9 cellular contexts compared by ENCODE assay signal in genomic region chr19:10431943-10432735, GRCh38. TPM values are rescaled to one million over a fixed set of nuclear protein-coding genes. Genes with fewer than 3 reads are reported as not detected.
DNase-seq lines count a peak whose midpoint lies in the region; ATAC-seq, FAIRE-seq and TF ChIP-seq lines count a peak whose summit lies in the region.
"Had no signal": no experiment of that assay in that cellular context is flagged by ENCODE, and none has a peak within 500 bp of the region (broad histone marks: within the 10 kb centered on the region; RNA-seq: fewer than 3 reads in every experiment).

No MANE protein-coding gene starts in this region.

- no peaks in the 10 kb centered on the region for H3K79me2 ChIP-seq in astrocyte (ENCODE audit: insufficient read depth, low read length)

- peaks cover 13% of the 10 kb centered on the region for H3K27me3 ChIP-seq in astrocyte (ENCODE audit: insufficient read depth, low read length)

- no peaks in the 10 kb centered on the region for H4K20me1 ChIP-seq in astrocyte (ENCODE audit: insufficient read depth, low read length)

- peaks cover 57% of the 10 kb centered on the region for H3K27me3 Mint-ChIP-seq in astrocyte (ENCODE audit: low read depth, unreplicated experiment)

- peak overlapping the region; percentile 52 for H3K4me3 ChIP-seq in astrocyte (ENCODE audit: insufficient read depth, low read depth, low read length)

- H3K4me1 Mint-ChIP-seq in astrocyte (ENCODE audit: low read depth, unreplicated experiment), result peaks cover 3% of the 10 kb centered on the region

- DNase-seq in GM13977 (ENCODE audit: low spot score) (peak; percentile 86), T follicular helper cell (ENCODE audit: low read depth) (peak; percentile 58), astrocyte (ENCODE audit: low read depth) (no peak), iPS-NIHi7 (ENCODE audit: extremely low spot score) (peak; percentile 67), DMS 273 treated with DMSO at 0.1 percent for 48 hours (lab: John Stamatoyannopoulos, UW) (no peak), AML-193 (lab: John Stamatoyannopoulos, UW) (no peak)
- DNase-seq in stimulated activated CD4-positive, alpha-beta T cell treated with anti-CD3 and anti-CD28 coated beads, Interleukin-4, amount 100 ng/mL, for 24 hours, result peak; percentile 57

- peaks cover 4% of the 10 kb centered on the region for H3K9me3 Mint-ChIP-seq in astrocyte (ENCODE audit: unreplicated experiment)

- in situ Hi-C loops in GM13977 (cut with MboI; ENCODE audit: low pct_unique_long_range_greater_than_20kb, low sequenced_read_pairs, unreplicated experiment), result no loop called here

- peak overlapping the region; percentile 76 for H3K4me2 ChIP-seq in astrocyte (ENCODE audit: low read length)

- no peaks in the 10 kb centered on the region for H3K9me3 ChIP-seq in astrocyte (ENCODE audit: insufficient read depth, low read depth, low read length)

- no peaks in the 10 kb centered on the region for H3K36me3 ChIP-seq in astrocyte (ENCODE audit: insufficient read depth, low read length)

- FAIRE-seq in astrocyte (lab: Jason Lieb, UNC), result no peak
- FAIRE-seq: TTC549 had no signal

- no peak for TF ChIP-seq CTCF in GM13977 (IDR thresholded peaks at IDR 0.05; ENCODE audit: extremely low read depth, insufficient read depth, missing control alignments)
- TF ChIP-seq CTCF in astrocyte (IDR thresholded peaks at IDR 0.05; ENCODE audit: insufficient read depth, low read depth, low read length), result no peak

- ATAC-seq in HG02852 (IDR thresholded peaks at IDR 0.05; ENCODE audit: unreplicated experiment), result no peak

- H3K27ac ChIP-seq in astrocyte (ENCODE audit: low read depth, low read length), result no peak overlapping the region

- H3K36me3 Mint-ChIP-seq in astrocyte (ENCODE audit: low read depth, unreplicated experiment), result peaks cover 2% of the 10 kb centered on the region

- H2AFZ ChIP-seq in astrocyte (ENCODE audit: low read depth, low read length), result peak overlapping the region; percentile 77

- H3K9ac ChIP-seq in astrocyte (ENCODE audit: low read length), result peak overlapping the region; percentile 31

- peaks cover 10% of the 10 kb centered on the region for H3K4me1 ChIP-seq in astrocyte (ENCODE audit: insufficient read depth, low read length)

- no peak overlapping the region for H3K27ac Mint-ChIP-seq in astrocyte (ENCODE audit: unreplicated experiment)

- H3K4me3 Mint-ChIP-seq in astrocyte (ENCODE audit: unreplicated experiment), result peak overlapping the region; percentile 66

RNA-seq across cellular contexts. Expression of gene PDE4A, which starts 11.8 kb away (rescaled TPM):
- 3.2 and 3.8 TPM in 2 replicates for total RNA-seq in astrocyte

RNA-seq across cellular contexts. Expression of gene CDC37, which starts 28.8 kb away (rescaled TPM):
- 240 TPM in 2 replicates for total RNA-seq in astrocyte

RNA-seq across cellular contexts. Expression of gene TYK2, which starts 51.8 kb away (rescaled TPM):
- 76.5 and 82.7 TPM in 2 replicates for total RNA-seq in astrocyte

Comparison
In these comparisons a context has a peak if more than half of its experiments do, and no peak if none do; other contexts are left out.
1. DNase-seq: peak in GM13977 (single experiment), T follicular helper cell (single experiment), iPS-NIHi7 (single experiment) and stimulated activated CD4-positive, alpha-beta T cell treated with anti-CD3 and anti-CD28 coated beads, Interleukin-4, amount 100 ng/mL, for 24 hours (single experiment); none in astrocyte (single experiment), DMS 273 treated with DMSO at 0.1 percent for 48 hours (single experiment) and AML-193 (0 of 2).